Comparison of ENCODE assay signal across 8 cellular contexts in the genomic region with DNA sequence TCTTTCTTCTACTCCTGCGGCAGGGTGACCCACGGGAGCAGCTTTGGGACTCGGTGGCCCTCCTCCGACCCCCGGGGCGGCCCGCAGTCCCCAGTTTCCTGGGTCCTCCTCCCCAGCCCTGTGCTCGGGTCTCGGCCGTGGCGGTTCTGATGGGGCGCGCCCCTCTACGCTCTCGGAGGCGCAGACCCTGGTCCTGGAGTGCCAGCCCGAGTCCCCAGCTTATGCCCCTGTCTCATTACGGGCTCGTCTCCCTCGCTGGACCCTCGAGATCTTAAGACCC. TPM values are rescaled to one million over a fixed set of nuclear protein-coding genes. Genes with fewer than 3 reads are reported as not detected.
DNase-seq lines count a peak whose midpoint lies in the region; ATAC-seq, FAIRE-seq and TF ChIP-seq lines count a peak whose summit lies in the region.

No MANE protein-coding gene starts in this region.

- H3K36me3 ChIP-seq in mammary epithelial cell (ENCODE audit: insufficient read depth, low read length) (peaks cover 13% of the 10 kb centered on the region), lung (ENCODE audit: control insufficient read depth in 2 of 2, insufficient read depth in 2 of 2, low read length in 2 of 2) (peaks cover 0 to 16% of the 10 kb centered on the region in 2 donors), transverse colon (peaks cover 0 to 20% (median 6%) of the 10 kb centered on the region in 4 donors)

- peak overlapping the region; percentile 89 for H3K9ac ChIP-seq in mammary epithelial cell (ENCODE audit: insufficient read depth, low read length)

- TF ChIP-seq POLR2A in transverse colon (IDR thresholded peaks at IDR 0.05): no peak
- no peak for TF ChIP-seq POLR2A in GM12891 (IDR thresholded peaks at IDR 0.05; ENCODE audit: low read depth, low read length)

- ATAC-seq in GM19395 (IDR thresholded peaks at IDR 0.05; ENCODE audit: unreplicated experiment) (peak; percentile 17), HG03558 (IDR thresholded peaks at IDR 0.05; ENCODE audit: extremely low read depth, unreplicated experiment) (peak; percentile 4), lung (ENCODE audit: insufficient read depth, low FRiP score) (no peak)

- H3K4me3 ChIP-seq in mammary epithelial cell (replicated peaks in 1 of 3; ENCODE audit: insufficient read depth in 1 of 3, low read depth in 2 of 3, low read length in 3 of 3) (peak overlapping the region; percentile 86 to 94 (median 93)), lung (peak overlapping the region; percentile 72), transverse colon (peak overlapping the region; percentile 76 to 98 (median 88))

- peak overlapping the region; percentile 99 for H3K4me2 ChIP-seq in mammary epithelial cell (ENCODE audit: insufficient read depth, low read depth, low read length)

- H3K27me3 ChIP-seq in mammary epithelial cell (ENCODE audit: insufficient read depth, low read length): no peaks in the 10 kb centered on the region
- H3K27me3 ChIP-seq in lung (ENCODE audit: control insufficient read depth, insufficient read depth): no peaks in the 10 kb centered on the region
- no peaks in the 10 kb centered on the region for H3K27me3 ChIP-seq in transverse colon

- CTCF ChIA-PET in mammary epithelial cell (lab: Charles Lee; ENCODE audit: low non-redundant PET): no interaction called here

- intact Hi-C loops in mammary epithelial cell (cut with micrococcal nuclease) (loop anchor here (1.0 to 2.0 kb wide), 5 partner anchors 21 to 182 kb away; no protein-coding TSS in a partner anchor), transverse colon (cut with DNase I; ENCODE audit: low total_unique reads) (loop anchor here (1.0 kb wide), 1 partner anchor 27 kb away; no protein-coding TSS in a partner anchor)

- no peaks in the 10 kb centered on the region for H4K20me1 ChIP-seq in mammary epithelial cell (ENCODE audit: insufficient read depth, low read length)

- WGBS in mammary epithelial cell (ENCODE audit: low coverage, missing lambda C conversion rate): 1% methylated on average over 14 of the region's 21 CpGs
- WGBS in lung, 2 donors: 0 to 1% methylated on average over 15 to 21 of the region's 21 CpGs
- WGBS in transverse colon (ENCODE audit: low coverage in 1 of 2), 2 donors: 0% methylated on average over 21 of the region's 21 CpGs; no CpG with 5 or more reads in 1 of the 2 donors

- H3K27ac ChIP-seq in mammary epithelial cell (ENCODE audit: insufficient read depth, low read depth, low read length): peak overlapping the region; percentile 82
- H3K27ac ChIP-seq in lung (ENCODE audit: low read depth in 1 of 2, low read length in 1 of 2): peak overlapping the region; percentile 94 to 97
- H3K27ac ChIP-seq in transverse colon: peak overlapping the region; percentile 95 to 99 (median 98)

- BruUV-seq in mammary epithelial cell (replicated peaks; lab: Mats Ljungman, UMichigan): no TSS peak

- peak overlapping the region; percentile 55 for H2AFZ ChIP-seq in mammary epithelial cell (ENCODE audit: low read depth, low read length)

- FAIRE-seq in GM12891 (lab: Jason Lieb, UNC): no peak

- DNase-seq in mammary epithelial cell (no peak), lung (ENCODE audit: low spot score) (no peak), transverse colon (no peak), iPS-NIHi11 (ENCODE audit: low spot score) (no peak), GM12891 (ENCODE audit: insufficient read length, low spot score) (no peak)
- DNase-seq in stimulated activated CD4-positive, alpha-beta T cell treated with anti-CD3 and anti-CD28 coated beads, Interleukin-2, amount 100 ng/mL, for 24 hours: no peak

- H3K4me1 ChIP-seq in mammary epithelial cell (ENCODE audit: insufficient read depth, low read length): peaks cover 44% of the 10 kb centered on the region
- H3K4me1 ChIP-seq in lung (ENCODE audit: control insufficient read depth in 2 of 2, insufficient read depth in 2 of 2, low read length in 2 of 2): peaks cover 4 to 8% of the 10 kb centered on the region in 2 donors
- peaks cover 13 to 44% (median 39%) of the 10 kb centered on the region in 4 donors for H3K4me1 ChIP-seq in transverse colon

- in situ Hi-C loops in mammary epithelial cell (cut with MboI; ENCODE audit: low sequenced_read_pairs in 2 of 2): no loop called here
- in situ Hi-C loops in transverse colon (cut with MboI; ENCODE audit: low pct_ligation_motif_present in 1 of 4, low pct_unique_long_range_greater_than_20kb in 1 of 4, low sequenced_read_pairs in 3 of 4): no loop called here

- no peak for TF ChIP-seq EP300 in transverse colon (IDR thresholded peaks at IDR 0.05; ENCODE audit: low read depth)

- H3K9me3 ChIP-seq in mammary epithelial cell (replicated peaks; ENCODE audit: insufficient read depth, low read length) (no peaks in the 10 kb centered on the region), lung (ENCODE audit: control insufficient read depth in 2 of 2, insufficient read depth in 1 of 2, low read length in 1 of 2) (no peaks in the 10 kb centered on the region), transverse colon (no peaks in the 10 kb centered on the region)

- dilution Hi-C loops in mammary epithelial cell (cut with HindIII; ENCODE audit: low sequenced_read_pairs): no loop called here

- TF ChIP-seq CTCF in mammary epithelial cell (conservative IDR thresholded peaks at IDR 0.05 in 1 of 2, IDR thresholded peaks at IDR 0.05 in 1 of 2; ENCODE audit: extremely low read depth in 1 of 2, insufficient read depth in 1 of 2, low read depth in 1 of 2, low read length in 2 of 2): no peak
- no peak for TF ChIP-seq CTCF in lung (IDR thresholded peaks at IDR 0.05; ENCODE audit: control extremely low read depth, extremely low read depth)
- TF ChIP-seq CTCF in transverse colon (IDR thresholded peaks at IDR 0.05): no peak

- peaks cover 52% of the 10 kb centered on the region for H3K79me2 ChIP-seq in mammary epithelial cell (ENCODE audit: insufficient read depth, low read length)

TF ChIP-seq in GM12891, 5 proteins besides CTCF, POLR2A, EP300 and RAD21:
- TF ChIP-seq POU2F2 (IDR thresholded peaks at IDR 0.05; ENCODE audit: low read depth, low read length) (no peak), SPI1 (IDR thresholded peaks at IDR 0.05; ENCODE audit: low read depth, low read length) (no peak), POLR2AphosphoS5 (IDR thresholded peaks at IDR 0.05; ENCODE audit: low read depth, low read length) (no peak), TAF1 (IDR thresholded peaks at IDR 0.05; ENCODE audit: low read depth, low read length) (no peak), PAX5 (IDR thresholded peaks at IDR 0.05; ENCODE audit: insufficient read depth, low read length, severe bottlenecking) (no peak)

RNA-seq across cellular contexts. Expression of a gene that starts 0.4 kb away (rescaled TPM):
- total RNA-seq in mammary epithelial cell: 100 to 1,000 TPM in 1 of 2 donors, 10 to 100 TPM in 1; 74.8 to 107 TPM
- polyA plus RNA-seq in mammary epithelial cell: 47.2 TPM
- polyA minus RNA-seq in mammary epithelial cell: 57.2 TPM
- 100 to 1,000 TPM in 1 of 2 donors, 10 to 100 TPM in 1; 51.7 to 118 TPM for total RNA-seq in lung
- 10 to 100 TPM; 29.1 to 95.4 TPM for polyA plus RNA-seq in lung
- 100 to 1,000 TPM in 3 of 4 donors, 10 to 100 TPM in 1; 98.9 to 144 (median 142) TPM for total RNA-seq in transverse colon
- polyA plus RNA-seq in GM12891 (2012; ENCODE audit: low read depth, missing spikeins): 29.7 TPM

RNA-seq across cellular contexts. Expression of a gene that starts 45.2 kb away (rescaled TPM):
- 1 to 10 TPM in 1 of 2 donors, not detected in 1; 1.5 TPM for total RNA-seq in mammary epithelial cell
- not detected for polyA plus RNA-seq in mammary epithelial cell
- polyA minus RNA-seq in mammary epithelial cell: not detected
- 10 to 100 TPM; 46.3 to 93.4 TPM for total RNA-seq in lung
- 10 to 100 TPM; 16.5 to 19.4 TPM for polyA plus RNA-seq in lung
- 10 to 100 TPM; 13.5 to 44.0 (median 17.8) TPM for total RNA-seq in transverse colon
- polyA plus RNA-seq in GM12891 (2012; ENCODE audit: low read depth, missing spikeins): 0.32 TPM

Comparison
In these comparisons a context has a peak if more than half of its experiments do, and no peak if none do; other contexts are left out.
1. RNA of a gene that starts 45.2 kb away (total RNA-seq): 46.3 to 93.4 TPM in lung and 13.5 to 44.0 TPM in transverse colon; 1.5 TPM in mammary epithelial cell; every median in the first group is over 4 times any median in the second.
2. Peak in every context shown above with its lines, with median percentiles within 50 percentile points of each other: H3K27ac ChIP-seq and H3K4me3 ChIP-seq.